1 cellular context compared by ENCODE assay signal in the genomic region with DNA sequence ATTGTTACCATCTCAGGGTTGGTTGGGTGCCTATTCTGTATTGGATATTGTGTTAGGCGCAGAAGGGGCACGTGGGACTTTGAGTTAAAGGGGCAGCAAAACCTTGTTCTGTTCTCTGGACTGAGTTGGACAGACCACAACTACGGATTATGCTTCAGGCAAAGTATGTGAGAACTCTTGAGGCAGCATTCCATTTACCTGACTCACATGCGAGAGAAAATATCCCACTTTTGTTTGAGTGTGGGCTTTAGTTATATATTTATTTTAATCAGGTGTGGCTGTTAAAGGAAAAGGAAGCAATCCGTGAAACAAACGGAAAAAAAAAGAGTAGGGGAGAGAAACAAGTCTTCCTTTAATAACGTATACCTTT.
TF ChIP-seq lines count a peak whose summit lies in the region.

No MANE protein-coding gene starts in this region.

TF ChIP-seq in HepG2, 621 proteins besides CTCF, POLR2A, EP300 and RAD21:
- TF ChIP-seq STAG1 (CRISPR knock-in tag; IDR thresholded peaks at IDR 0.05), result no peak
- TF ChIP-seq, protein P1, sequence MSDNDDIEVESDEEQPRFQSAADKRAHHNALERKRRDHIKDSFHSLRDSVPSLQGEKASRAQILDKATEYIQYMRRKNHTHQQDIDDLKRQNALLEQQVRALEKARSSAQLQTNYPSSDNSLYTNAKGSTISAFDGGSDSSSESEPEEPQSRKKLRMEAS (IDR thresholded peaks at IDR 0.05), result peak; percentile 56
- TF ChIP-seq ZNF331 (CRISPR knock-in tag; IDR thresholded peaks at IDR 0.05), result 0 out of 2 replicates have a peak, but pooled peaks have one; percentile 39
- TF ChIP-seq FOSL1 (CRISPR knock-in tag; IDR thresholded peaks at IDR 0.05; ENCODE audit: borderline replicate concordance), result peak; percentile 42; the same call in 1 of the 2 replicates
- TF ChIP-seq ZSCAN30 (CRISPR knock-in tag; IDR thresholded peaks at IDR 0.05), result peak; percentile 22; the same call in 1 of the 2 replicates
- TF ChIP-seq ZNF121 (CRISPR knock-in tag; IDR thresholded peaks at IDR 0.05), result 0 out of 2 replicates have a peak, but pooled peaks have one; percentile 10
- 0 out of 2 replicates have a peak, but pooled peaks have one; percentile 0 for TF ChIP-seq ARNTL (CRISPR knock-in tag; IDR thresholded peaks at IDR 0.05)
- TF ChIP-seq GFI1 (CRISPR knock-in tag; IDR thresholded peaks at IDR 0.05; ENCODE audit: borderline replicate concordance), result 0 out of 2 replicates have a peak, but pooled peaks have one; percentile 46
- TF ChIP-seq NFKBIZ (CRISPR knock-in tag; IDR thresholded peaks at IDR 0.05), result 0 out of 2 replicates have a peak, but pooled peaks have one; percentile 15
- TF ChIP-seq, protein P2, sequence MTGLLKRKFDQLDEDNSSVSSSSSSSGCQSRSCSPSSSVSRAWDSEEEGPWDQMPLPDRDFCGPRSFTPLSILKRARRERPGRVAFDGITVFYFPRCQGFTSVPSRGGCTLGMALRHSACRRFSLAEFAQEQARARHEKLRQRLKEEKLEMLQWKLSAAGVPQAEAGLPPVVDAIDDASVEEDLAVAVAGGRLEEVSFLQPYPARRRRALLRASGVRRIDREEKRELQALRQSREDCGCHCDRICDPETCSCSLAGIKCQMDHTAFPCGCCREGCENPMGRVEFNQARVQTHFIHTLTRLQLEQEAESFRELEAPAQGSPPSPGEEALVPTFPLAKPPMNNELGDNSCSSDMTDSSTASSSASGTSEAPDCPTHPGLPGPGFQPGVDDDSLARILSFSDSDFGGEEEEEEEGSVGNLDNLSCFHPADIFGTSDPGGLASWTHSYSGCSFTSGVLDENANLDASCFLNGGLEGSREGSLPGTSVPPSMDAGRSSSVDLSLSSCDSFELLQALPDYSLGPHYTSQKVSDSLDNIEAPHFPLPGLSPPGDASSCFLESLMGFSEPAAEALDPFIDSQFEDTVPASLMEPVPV (CRISPR knock-in tag; IDR thresholded peaks at IDR 0.05), result no peak
- peak; percentile 83 for TF ChIP-seq FOSL2 (CRISPR knock-in tag; IDR thresholded peaks at IDR 0.05)
- no peak for TF ChIP-seq ZNF282 (IDR thresholded peaks at IDR 0.05; ENCODE audit: partially characterized antibody)
- TF ChIP-seq ZNF280B (CRISPR knock-in tag; IDR thresholded peaks at IDR 0.05; ENCODE audit: borderline replicate concordance), result no peak
- TF ChIP-seq JUND (CRISPR knock-in tag; IDR thresholded peaks at IDR 0.05), result 0 out of 2 replicates have a peak, but pooled peaks have one; percentile 52
- TF ChIP-seq TEAD3 (CRISPR knock-in tag; optimal IDR thresholded peaks at IDR 0.05; ENCODE audit: borderline replicate concordance), result peak; percentile 67
TF ChIP-seq in HepG2: peak in this region for 11.
